ENCODE assay signal across 8 cellular contexts in genomic region chrX:119758682-119759332, GRCh38. TPM values are rescaled to one million over a fixed set of nuclear protein-coding genes. Genes with fewer than 3 reads are reported as not detected.
A peak's percentile ranks its signal among the peaks of the same experiment; 100 is the strongest.
DNase-seq lines count a peak whose midpoint lies in the region; ATAC-seq and TF ChIP-seq lines count a peak whose summit lies in the region.

No MANE protein-coding gene starts in this region.

- no TSS peak for BruUV-seq in mammary epithelial cell (replicated peaks; lab: Mats Ljungman, UMichigan)

- TF ChIP-seq CTCF in GM12872 (IDR thresholded peaks at IDR 0.05; ENCODE audit: insufficient read depth, low read depth, low read length) (0 out of 3 replicates have a peak, but pooled peaks have one; percentile 14), SU-DHL-6 (IDR thresholded peaks at IDR 0.05; ENCODE audit: insufficient read depth, low read length, poor library complexity, severe bottlenecking) (no peak), mammary epithelial cell (conservative IDR thresholded peaks at IDR 0.05 in 1 of 2, IDR thresholded peaks at IDR 0.05 in 1 of 2; ENCODE audit: extremely low read depth in 1 of 2, insufficient read depth in 1 of 2, low read depth in 1 of 2, low read length in 2 of 2) (no peak), right lobe of liver (IDR thresholded peaks at IDR 0.05) (no peak), suprapubic skin (IDR thresholded peaks at IDR 0.05) (no peak)

- TF ChIP-seq POLR2A in right lobe of liver (IDR thresholded peaks at IDR 0.05) (no peak), suprapubic skin (IDR thresholded peaks at IDR 0.05) (no peak)

- H3K27me3 ChIP-seq in SU-DHL-6 (ENCODE audit: low read length): no peaks in the 10 kb centered on the region
- no peaks in the 10 kb centered on the region for H3K27me3 ChIP-seq in mammary epithelial cell (ENCODE audit: insufficient read depth, low read length)
- no peaks in the 10 kb centered on the region for H3K27me3 ChIP-seq in right lobe of liver
- no peaks in the 10 kb centered on the region for H3K27me3 ChIP-seq in suprapubic skin

- peak; percentile 46 to 65 (median 55) for ATAC-seq in right lobe of liver
- ATAC-seq in HG03280 (IDR thresholded peaks at IDR 0.05; ENCODE audit: unreplicated experiment): no peak

- in situ Hi-C loops in mammary epithelial cell (cut with MboI; ENCODE audit: low sequenced_read_pairs in 2 of 2): no loop called here

- peak; percentile 37 for DNase-seq in mammary epithelial cell
- peak in 1 of 3 donors; percentile 47 for DNase-seq in right lobe of liver
- no peak for DNase-seq in suprapubic skin (ENCODE audit: low spot score in 2 of 2)
- DNase-seq in putamen (ENCODE audit: low spot score): no peak
- no peak for DNase-seq in medulla oblongata (ENCODE audit: extremely low spot score)

- dilution Hi-C loops in mammary epithelial cell (cut with HindIII; ENCODE audit: low sequenced_read_pairs): no loop called here

- peaks cover 41% of the 10 kb centered on the region for H3F3A ChIP-seq in SU-DHL-6 (ENCODE audit: insufficient read depth)

- H3K36me3 ChIP-seq in SU-DHL-6 (ENCODE audit: low read length): no peaks in the 10 kb centered on the region
- no peaks in the 10 kb centered on the region for H3K36me3 ChIP-seq in mammary epithelial cell (ENCODE audit: insufficient read depth, low read length)
- no peaks in the 10 kb centered on the region for H3K36me3 ChIP-seq in right lobe of liver
- H3K36me3 ChIP-seq in suprapubic skin: no peaks in the 10 kb centered on the region

- H3K9me3 ChIP-seq in SU-DHL-6 (ENCODE audit: insufficient read depth, low read length): no peaks in the 10 kb centered on the region
- H3K9me3 ChIP-seq in mammary epithelial cell (replicated peaks; ENCODE audit: insufficient read depth, low read length): peaks cover 2% of the 10 kb centered on the region
- H3K9me3 ChIP-seq in right lobe of liver: no peaks in the 10 kb centered on the region
- H3K9me3 ChIP-seq in suprapubic skin: no peaks in the 10 kb centered on the region

- no peaks in the 10 kb centered on the region for H3K79me2 ChIP-seq in SU-DHL-6 (ENCODE audit: insufficient read depth, low read length)
- H3K79me2 ChIP-seq in mammary epithelial cell (ENCODE audit: insufficient read depth, low read length): no peaks in the 10 kb centered on the region

- H3K9ac ChIP-seq in SU-DHL-6 (ENCODE audit: low read length) (peak overlapping the region; percentile 54), mammary epithelial cell (ENCODE audit: insufficient read depth, low read length) (no peak overlapping the region)

- H4K20me1 ChIP-seq in SU-DHL-6 (ENCODE audit: low read depth, low read length) (no peaks in the 10 kb centered on the region), mammary epithelial cell (ENCODE audit: insufficient read depth, low read length) (no peaks in the 10 kb centered on the region)

- no peak for TF ChIP-seq EP300 in suprapubic skin (IDR thresholded peaks at IDR 0.05)

- H3K4me3 ChIP-seq in SU-DHL-6 (ENCODE audit: insufficient read depth, low read length, poor library complexity, severe bottlenecking) (peak overlapping the region; percentile 56), mammary epithelial cell (replicated peaks in 1 of 3; ENCODE audit: insufficient read depth in 1 of 3, low read depth in 2 of 3, low read length in 3 of 3) (peak overlapping the region; percentile 54 to 56 (median 55)), right lobe of liver (peak overlapping the region; percentile 39 to 56 (median 40)), suprapubic skin (peak overlapping the region; percentile 59)

- H3K9me2 ChIP-seq in SU-DHL-6 (replicated peaks; ENCODE audit: insufficient read depth, low read length): no peaks in the 10 kb centered on the region

- CTCF ChIA-PET in mammary epithelial cell (lab: Charles Lee; ENCODE audit: low non-redundant PET): no interaction called here

- H2AFZ ChIP-seq in SU-DHL-6 (ENCODE audit: low read depth, low read length, severe bottlenecking) (peak overlapping the region; percentile 56), mammary epithelial cell (ENCODE audit: low read depth, low read length) (peak overlapping the region; percentile 92)

- H3K4me1 ChIP-seq in mammary epithelial cell (ENCODE audit: insufficient read depth, low read length) (peaks cover 3% of the 10 kb centered on the region), right lobe of liver (no peaks in the 10 kb centered on the region), suprapubic skin (peaks cover 5% of the 10 kb centered on the region)

- H3K4me2 ChIP-seq in SU-DHL-6 (ENCODE audit: low read depth, low read length, poor library complexity, severe bottlenecking) (peak overlapping the region; percentile 81), mammary epithelial cell (ENCODE audit: insufficient read depth, low read depth, low read length) (peak overlapping the region; percentile 93)

- intact Hi-C loops in mammary epithelial cell (cut with micrococcal nuclease): no loop called here
- intact Hi-C loops in right lobe of liver (cut with DNase I): no loop called here

- 44% methylated on average over 14 of the region's 71 CpGs for WGBS in mammary epithelial cell (ENCODE audit: low coverage, missing lambda C conversion rate)
- 73% methylated on average over 3 of the region's 71 CpGs for WGBS in right lobe of liver (ENCODE audit: insufficient coverage, low coverage, low lambda C conversion rate, missing lambda C conversion rate)
- WGBS in suprapubic skin: no CpG with 5 or more reads among the region's 71 CpGs

- H3K27ac ChIP-seq in SU-DHL-6 (ENCODE audit: low read depth, low read length) (peak overlapping the region; percentile 100; the same call in 1 of the 2 replicates), mammary epithelial cell (ENCODE audit: insufficient read depth, low read depth, low read length) (no peak overlapping the region), right lobe of liver (no peak overlapping the region), suprapubic skin (no peak overlapping the region)

RNA-seq across cellular contexts. Expression of gene SOWAHD, which starts 0.4 kb away (rescaled TPM):
- total RNA-seq in mammary epithelial cell: under 1 TPM in 1 of 2 donors, not detected in 1; 0.33 TPM
- polyA plus RNA-seq in mammary epithelial cell: 0.18 TPM
- not detected for polyA minus RNA-seq in mammary epithelial cell
- 1 to 10 TPM in 1 of 6 experiments, under 1 TPM in 4, not detected in 1; 0.19 to 1.2 (median 0.29) TPM for total RNA-seq in right lobe of liver
- under 1 TPM in 1 of 4 donors, not detected in 3; 0.64 TPM for total RNA-seq in suprapubic skin

RNA-seq across cellular contexts. Expression of gene RPL39, which starts 32.6 kb away (rescaled TPM):
- 1,000 to 10,000 TPM; 1,137 to 1,408 TPM for total RNA-seq in mammary epithelial cell
- polyA plus RNA-seq in mammary epithelial cell: 2,619 TPM
- polyA minus RNA-seq in mammary epithelial cell: 71.0 TPM
- total RNA-seq in right lobe of liver: 1,000 to 10,000 TPM in 2 of 6 experiments, 100 to 1,000 TPM in 4; 587 to 2,308 (median 667) TPM
- total RNA-seq in suprapubic skin: 1,000 to 10,000 TPM; 1,738 to 4,612 (median 3,853) TPM
